8 cellular contexts compared by ENCODE assay signal in the genomic region with DNA sequence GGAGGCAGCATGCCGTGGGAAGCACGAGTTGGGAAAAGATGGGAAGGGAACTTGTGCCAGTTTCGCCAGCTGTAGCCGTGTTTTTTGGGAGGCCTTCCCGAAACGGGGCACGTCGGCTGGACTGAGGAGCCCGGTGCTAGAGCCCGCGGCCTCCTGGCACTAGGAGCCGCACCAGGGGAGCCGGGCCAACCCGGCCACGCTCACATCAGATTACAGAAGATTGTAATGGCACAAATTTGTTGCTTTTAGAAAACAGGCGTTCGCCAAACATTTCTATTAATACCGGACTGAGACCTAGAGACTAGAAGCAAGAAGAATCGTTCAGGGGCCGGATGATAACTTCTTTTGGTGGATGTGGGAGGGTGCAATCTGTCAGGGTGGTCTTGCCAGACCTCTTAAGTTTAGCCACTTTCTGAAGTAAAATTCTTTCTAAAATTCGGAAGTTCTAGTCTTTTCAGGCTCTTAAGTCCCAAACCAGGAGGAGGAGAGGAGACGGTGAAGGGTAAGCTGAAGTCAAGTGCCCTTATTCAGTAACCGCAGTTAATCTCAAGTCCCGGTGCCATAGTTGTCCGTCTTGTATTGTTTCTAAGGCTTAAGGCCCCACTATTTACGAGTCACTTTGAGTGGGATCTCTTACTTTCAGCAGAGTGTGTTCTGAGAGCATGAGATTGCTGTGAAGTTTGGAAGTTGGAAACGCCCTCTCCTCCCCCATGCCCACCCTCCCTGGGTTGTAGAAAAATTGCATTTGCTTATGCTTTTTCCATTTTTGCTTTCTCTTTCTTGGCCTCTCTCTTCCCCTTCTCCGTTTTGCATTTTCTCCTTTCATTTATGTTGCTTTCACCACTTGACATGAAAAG. TPM values are rescaled to one million over a fixed set of nuclear protein-coding genes. Genes with fewer than 3 reads are reported as not detected.
DNase-seq lines count a peak whose midpoint lies in the region; ATAC-seq and TF ChIP-seq lines count a peak whose summit lies in the region.

No MANE protein-coding gene starts in this region.

- peak overlapping the region; percentile 87 to 94 for H3K27ac ChIP-seq in right atrium auricular region
- H3K27ac ChIP-seq in gastrocnemius medialis, result peak overlapping the region; percentile 66 to 83 (median 80)

- TF ChIP-seq CTCF in GM12874 (IDR thresholded peaks at IDR 0.05; ENCODE audit: insufficient read depth, low read depth, low read length) (0 out of 2 replicates have a peak, but pooled peaks have one; percentile 4), right atrium auricular region (IDR thresholded peaks at IDR 0.05) (no peak), gastrocnemius medialis (IDR thresholded peaks at IDR 0.05 in 4 of 5, conservative IDR thresholded peaks at IDR 0.05 in 1 of 5) (no peak)

- H3K27me3 ChIP-seq in right atrium auricular region (no peaks in the 10 kb centered on the region), gastrocnemius medialis (no peaks in the 10 kb centered on the region)

- H3K36me3 ChIP-seq in right atrium auricular region (no peaks in the 10 kb centered on the region), gastrocnemius medialis (no peaks in the 10 kb centered on the region)

- H3K9me3 Mint-ChIP-seq in activated naive CD8-positive, alpha-beta T cell treated with anti-CD3 and anti-CD28 coated beads, Interleukin-2, amount 50 U/mL, for 24 hours, result no peaks in the 10 kb centered on the region

- ATAC-seq in activated naive CD8-positive, alpha-beta T cell treated with anti-CD3 and anti-CD28 coated beads, Interleukin-2, amount 50 U/mL, for 24 hours, result no peak
- ATAC-seq in gastrocnemius medialis, result peak; percentile 18 to 26
- ATAC-seq in GM18858 (IDR thresholded peaks at IDR 0.05; ENCODE audit: unreplicated experiment), result no peak

- H3K4me1 ChIP-seq in right atrium auricular region, result peaks cover 0 to 37% of the 10 kb centered on the region in 2 donors
- peaks cover 4 to 14% of the 10 kb centered on the region in 2 donors for H3K4me1 ChIP-seq in gastrocnemius medialis

- no peaks in the 10 kb centered on the region for H3K9me3 ChIP-seq in right atrium auricular region
- no peaks in the 10 kb centered on the region for H3K9me3 ChIP-seq in gastrocnemius medialis

- H3K4me1 Mint-ChIP-seq in activated naive CD8-positive, alpha-beta T cell treated with anti-CD3 and anti-CD28 coated beads, Interleukin-2, amount 50 U/mL, for 24 hours, result peaks cover 52% of the 10 kb centered on the region

- H3K4me3 ChIP-seq in right atrium auricular region (peak overlapping the region; percentile 84 to 87), gastrocnemius medialis (peak overlapping the region; percentile 71 to 94 (median 84))

- H3K27ac Mint-ChIP-seq in activated naive CD8-positive, alpha-beta T cell treated with anti-CD3 and anti-CD28 coated beads, Interleukin-2, amount 50 U/mL, for 24 hours, result peak overlapping the region; percentile 88

- peak overlapping the region; percentile 95 for H3K4me3 Mint-ChIP-seq in activated naive CD8-positive, alpha-beta T cell treated with anti-CD3 and anti-CD28 coated beads, Interleukin-2, amount 50 U/mL, for 24 hours

- in situ Hi-C loops in gastrocnemius medialis (cut with MboI; ENCODE audit: low sequenced_read_pairs in 4 of 4), result no loop called here

- intact Hi-C loops in gastrocnemius medialis (cut with DNase I; ENCODE audit: low total_unique reads), result loop anchor here (5.0 kb wide), 3 partner anchors 39 to 1691 kb away; a partner anchor contains a TSS

- TF ChIP-seq POLR2A in gastrocnemius medialis (IDR thresholded peaks at IDR 0.05), result no peak

- peaks cover 24% of the 10 kb centered on the region for H3K36me3 Mint-ChIP-seq in activated naive CD8-positive, alpha-beta T cell treated with anti-CD3 and anti-CD28 coated beads, Interleukin-2, amount 50 U/mL, for 24 hours (ENCODE audit: low read depth)

- no peaks in the 10 kb centered on the region for H3K27me3 Mint-ChIP-seq in activated naive CD8-positive, alpha-beta T cell treated with anti-CD3 and anti-CD28 coated beads, Interleukin-2, amount 50 U/mL, for 24 hours

- DNase-seq in NCI-H82 treated with DMSO at 0.1 percent for 48 hours (lab: John Stamatoyannopoulos, UW; ENCODE audit: unreplicated experiment), result peak; percentile 18
- peak; percentile 23 for DNase-seq in activated naive CD8-positive, alpha-beta T cell treated with anti-CD3 and anti-CD28 coated beads, Interleukin-2, amount 50 U/mL, for 24 hours
- no peak for DNase-seq in right atrium auricular region (ENCODE audit: low spot score)
- peak in 1 of 2 donors; percentile 14 for DNase-seq in gastrocnemius medialis
- DNase-seq in KG1 (lab: John Stamatoyannopoulos, UW), result no peak
- no peak for DNase-seq in MV-4-11 (lab: John Stamatoyannopoulos, UW)

RNA-seq across cellular contexts. Expression of a gene that starts 1.4 kb away (rescaled TPM):
- total RNA-seq in right atrium auricular region (10 to 100 TPM; 55.4 to 88.4 TPM), gastrocnemius medialis (10 to 100 TPM in 1 of 4 donors, 1 to 10 TPM in 3; 5.2 to 11.5 (median 7.0) TPM)

Comparison
In these comparisons a context has a peak if more than half of its experiments do, and no peak if none do; other contexts are left out.
1. DNase-seq: peak in NCI-H82 treated with DMSO at 0.1 percent for 48 hours (single experiment) and activated naive CD8-positive, alpha-beta T cell treated with anti-CD3 and anti-CD28 coated beads, Interleukin-2, amount 50 U/mL, for 24 hours (single experiment); none in right atrium auricular region (single experiment), KG1 (single experiment) and MV-4-11 (single experiment).
2. ATAC-seq: peak in gastrocnemius medialis (2 of 2); none in activated naive CD8-positive, alpha-beta T cell treated with anti-CD3 and anti-CD28 coated beads, Interleukin-2, amount 50 U/mL, for 24 hours (single experiment) and GM18858 (single experiment).
3. RNA of a gene that starts 1.4 kb away (total RNA-seq): 55.4 to 88.4 TPM in right atrium auricular region; 5.2 to 11.5 TPM in gastrocnemius medialis; every median in the first group is over 4 times any median in the second.